In genomic region chr1:149936076-149936991, GRCh38 we compare ENCODE assay signal across 8 cellular contexts. TPM values are rescaled to one million over a fixed set of nuclear protein-coding genes. Genes with fewer than 3 reads are reported as not detected.
DNase-seq lines count a peak whose midpoint lies in the region; ATAC-seq and TF ChIP-seq lines count a peak whose summit lies in the region.

MTMR11 (minus strand) TSS chr1:149936879; CDS start chr1:149936647, 232 bp downstream.

- no peaks in the 10 kb centered on the region for H3K27me3 ChIP-seq in SJSA1 (replicated peaks)

- no peak for TF ChIP-seq CTCF in nephron progenitor cell (IDR thresholded peaks at IDR 0.05)

- H3K27ac Mint-ChIP-seq in nephron progenitor cell = no peak within 1 kb of the TSS

- DNase-seq in H4 (ENCODE audit: low spot score) = peak; percentile 31
- peak in 1 of 2 experiments; percentile 44 for DNase-seq in SJSA1 (ENCODE audit: low read depth in 1 of 2, low spot score in 2 of 2)
- DNase-seq in nephron progenitor cell = no peak
- DNase-seq in NCI-H187 treated with DMSO at 0.1 percent for 48 hours (lab: John Stamatoyannopoulos, UW) = no peak
- no peak for DNase-seq in T-helper 9 cell

- H3K9me3 Mint-ChIP-seq in nephron progenitor cell = no peaks in the 10 kb centered on the region

- peaks cover 18% of the 10 kb centered on the region for H3K36me3 ChIP-seq in SJSA1

- peaks cover 10% of the 10 kb centered on the region for H3K36me3 Mint-ChIP-seq in nephron progenitor cell (ENCODE audit: low read depth)

- ATAC-seq in esophagus mucosa (peak; percentile 28), HG03280 (IDR thresholded peaks at IDR 0.05; ENCODE audit: unreplicated experiment) (no peak), GM21367 (IDR thresholded peaks at IDR 0.05; ENCODE audit: unreplicated experiment) (no peak)

- H3K27ac ChIP-seq in SJSA1 = no peak within 1 kb of the TSS; the same call in 1 of the 2 replicates

- H3K4me3 Mint-ChIP-seq in nephron progenitor cell = peak within 1 kb of the TSS; percentile 84

- peaks cover 51% of the 10 kb centered on the region for H3K4me1 Mint-ChIP-seq in nephron progenitor cell

- peaks cover 44% of the 10 kb centered on the region for H3K4me1 ChIP-seq in SJSA1 (replicated peaks)

- no peaks in the 10 kb centered on the region for H3K9me3 ChIP-seq in SJSA1 (replicated peaks)

- H3K27me3 Mint-ChIP-seq in nephron progenitor cell (ENCODE audit: low read depth, poor library complexity) = no peaks in the 10 kb centered on the region

- peak within 1 kb of the TSS; percentile 41 for H3K4me3 ChIP-seq in SJSA1

RNA-seq across cellular contexts. Expression of gene MTMR11, which starts in this region (rescaled TPM):
- total RNA-seq in H4 (2014; rRNA removed; shearing (Covaris generic)) = 2.6 and 2.9 TPM in 2 replicates
- 2.1 and 6.4 TPM in 2 replicates for total RNA-seq in SJSA1 (2014; rRNA removed; shearing (Covaris generic))
- 5.8 TPM for total RNA-seq in esophagus mucosa
